Comparison of ENCODE assay signal across 8 cellular contexts in the genomic region with DNA sequence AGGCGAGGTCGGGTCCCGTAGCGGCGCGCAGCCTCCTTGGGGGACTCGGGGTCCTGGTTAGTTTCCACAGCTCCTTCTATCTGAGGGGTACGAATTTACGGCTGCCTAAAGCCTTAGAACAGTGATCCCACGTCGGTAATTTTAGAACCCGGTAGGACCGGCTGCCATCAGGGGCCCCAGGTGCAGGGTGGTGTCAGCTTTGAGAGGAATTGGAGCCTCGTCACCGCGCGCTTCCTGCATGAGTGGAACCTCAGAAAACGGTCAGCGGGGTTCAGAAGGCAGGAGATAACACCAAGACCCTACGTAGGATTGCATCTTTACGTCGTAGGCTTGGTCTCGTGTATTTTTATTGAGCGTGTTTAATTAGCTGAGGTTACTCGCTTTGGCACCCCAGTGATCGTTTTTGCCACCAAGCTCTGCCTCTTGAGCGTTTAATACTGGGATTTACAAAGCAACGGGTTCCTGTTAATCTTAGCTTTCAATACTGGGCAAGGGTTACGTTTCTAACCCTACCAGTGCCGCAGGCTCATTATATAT. TPM values are rescaled to one million over a fixed set of nuclear protein-coding genes. Genes with fewer than 3 reads are reported as not detected.
DNase-seq lines count a peak whose midpoint lies in the region; ATAC-seq and TF ChIP-seq lines count a peak whose summit lies in the region.

No MANE protein-coding gene starts in this region.

- peak overlapping the region; percentile 74 for H3K4me3 ChIP-seq in fibroblast of mammary gland (ENCODE audit: control insufficient read depth, low read depth, low read length)

- ATAC-seq in HG02623 (IDR thresholded peaks at IDR 0.05; ENCODE audit: unreplicated experiment) (peak; percentile 42), omental fat pad (ENCODE audit: low FRiP score) (peak; percentile 28)

- DNase-seq in NCI-H2107 treated with DMSO at 0.1 percent for 48 hours (lab: John Stamatoyannopoulos, UW; ENCODE audit: unreplicated experiment) (peak; percentile 41), NCI-H2107 (lab: John Stamatoyannopoulos, UW) (no peak), NCI-H1417 (lab: John Stamatoyannopoulos, UW) (peak; percentile 74 to 94 (median 92)), fibroblast of mammary gland (ENCODE audit: low read depth) (peak; percentile 45), omental fat pad (ENCODE audit: low spot score) (no peak), occipital lobe (lab: John Stamatoyannopoulos, UW) (no peak)
- DNase-seq in activated CD8-positive, alpha-beta memory T cell treated with anti-CD3 and anti-CD28 coated beads, Interleukin-2, amount 50 U/mL, for 24 hours (ENCODE audit: extremely low read depth): peak; percentile 19

- no peak for TF ChIP-seq CTCF in fibroblast of mammary gland (conservative IDR thresholded peaks at IDR 0.05; ENCODE audit: control insufficient read depth, insufficient read depth, low read depth, low read length)
- TF ChIP-seq CTCF in omental fat pad (IDR thresholded peaks at IDR 0.05): no peak

RNA-seq across cellular contexts. Expression of a gene that starts 0.4 kb away (rescaled TPM):
- total RNA-seq in omental fat pad (1 to 10 TPM in 1 of 4 donors, under 1 TPM in 1, not detected in 2; 0.72 to 1.9 TPM), occipital lobe (2.2 TPM)

Comparison
In these comparisons a context has a peak if more than half of its experiments do, and no peak if none do; other contexts are left out.
1. DNase-seq: peak in NCI-H2107 treated with DMSO at 0.1 percent for 48 hours (single experiment), NCI-H1417 (3 of 3), activated CD8-positive, alpha-beta memory T cell treated with anti-CD3 and anti-CD28 coated beads, Interleukin-2, amount 50 U/mL, for 24 hours (single experiment) and fibroblast of mammary gland (single experiment); none in NCI-H2107 (single experiment), omental fat pad (single experiment) and occipital lobe (single experiment).